Comparison of ENCODE assay signal across 12 cellular contexts in the genomic region with DNA sequence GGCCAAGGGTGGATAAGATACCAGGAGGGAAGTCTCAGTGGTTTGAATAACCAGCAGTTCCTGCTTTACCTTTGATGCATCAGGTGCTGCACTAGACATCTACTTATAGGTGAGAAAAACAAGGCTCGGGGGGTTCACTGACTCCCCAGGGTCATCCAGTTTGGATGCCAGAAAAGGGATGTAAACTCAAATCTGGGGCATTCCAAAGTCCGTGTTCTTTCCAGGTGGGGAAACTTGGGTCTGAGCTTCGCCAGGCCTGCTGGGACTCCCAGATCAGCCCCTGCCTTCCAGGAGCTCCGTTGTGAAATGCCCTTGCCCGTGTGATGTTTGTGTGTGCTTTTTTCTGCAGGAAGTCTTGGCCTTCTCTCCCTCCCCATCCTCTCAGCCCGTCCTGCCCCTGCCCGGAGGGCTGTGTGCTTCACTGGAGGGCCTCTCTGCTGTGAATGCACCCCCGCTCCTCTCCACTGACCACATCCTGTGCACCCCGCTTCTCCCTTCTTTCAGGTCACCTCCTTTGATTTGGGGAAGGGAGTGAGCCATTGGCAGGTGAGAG. TPM values are rescaled to one million over a fixed set of nuclear protein-coding genes. Genes with fewer than 3 reads are reported as not detected.
DNase-seq lines count a peak whose midpoint lies in the region; ATAC-seq, FAIRE-seq and TF ChIP-seq lines count a peak whose summit lies in the region.
"Had no signal": no experiment of that assay in that cellular context is flagged by ENCODE, and none has a peak within 500 bp of the region (broad histone marks: within the 10 kb centered on the region; RNA-seq: fewer than 3 reads in every experiment).

No MANE protein-coding gene starts in this region.

- ATAC-seq in heart right ventricle (no peak), left ventricle myocardium superior (no peak), HG02571 (IDR thresholded peaks at IDR 0.05; ENCODE audit: unreplicated experiment) (no peak)

- H3K27me3 Mint-ChIP-seq in nephron progenitor cell (ENCODE audit: low read depth, poor library complexity) = peaks cover 6% of the 10 kb centered on the region
- H3K27me3 Mint-ChIP-seq in activated T-cell treated with anti-CD3 and anti-CD28 coated beads, Interleukin-2, amount 50 U/mL, for 24 hours = peaks cover 66% of the 10 kb centered on the region
- H3K27me3 Mint-ChIP-seq: type B pancreatic cell had no signal

- peak; percentile 87 for FAIRE-seq in urothelium cell line (lab: Jason Lieb, UNC)
- FAIRE-seq: RCC 7860 had no signal

- H3K4me1 ChIP-seq in heart right ventricle (peaks cover 33 to 92% (median 79%) of the 10 kb centered on the region in 9 donors), esophagus (ENCODE audit: control insufficient read depth in 2 of 2, insufficient read depth in 2 of 2, low read length in 1 of 2) (peaks cover 5 to 24% of the 10 kb centered on the region in 2 donors)

- intact Hi-C loops in heart right ventricle (cut with DNase I) (loop anchor here in 4 of 10 donors (5.0 kb wide), 1 partner anchor 37 kb away; no protein-coding TSS in a partner anchor), left ventricle myocardium superior (cut with micrococcal nuclease) (no loop called here)

- peaks cover 0 to 4% (median 0%) of the 10 kb centered on the region in 11 donors for H3K9me3 ChIP-seq in heart right ventricle
- H3K9me3 ChIP-seq in esophagus (ENCODE audit: control insufficient read depth in 2 of 2, insufficient read depth in 1 of 2, low read depth in 1 of 2, low read length in 1 of 2) = no peaks in the 10 kb centered on the region

- H3K9me3 Mint-ChIP-seq in nephron progenitor cell = peaks cover 11% of the 10 kb centered on the region
- H3K9me3 Mint-ChIP-seq in activated T-cell treated with anti-CD3 and anti-CD28 coated beads, Interleukin-2, amount 50 U/mL, for 24 hours = no peaks in the 10 kb centered on the region
- H3K9me3 Mint-ChIP-seq: type B pancreatic cell had no signal

- H3K4me3 ChIP-seq in heart right ventricle (no peak overlapping the region), esophagus (ENCODE audit: low read depth in 1 of 2, low read length in 2 of 2) (no peak overlapping the region)

- 52 to 67% methylated on average over 9 of the region's 9 CpGs for WGBS in heart right ventricle, 2 donors
- WGBS in esophagus, 2 donors = 41 to 53% methylated on average over 9 of the region's 9 CpGs

- no peak for TF ChIP-seq CTCF in heart right ventricle (IDR thresholded peaks at IDR 0.05)
- no peak for TF ChIP-seq CTCF in nephron progenitor cell (IDR thresholded peaks at IDR 0.05)

- H3K36me3 ChIP-seq in heart right ventricle = no peaks in the 10 kb centered on the region
- peaks cover 0 to 4% of the 10 kb centered on the region in 2 donors for H3K36me3 ChIP-seq in esophagus (ENCODE audit: control insufficient read depth in 2 of 2, insufficient read depth in 2 of 2, low read length in 1 of 2)

- peaks cover 0 to 7% (median 0%) of the 10 kb centered on the region in 7 donors for H3K27me3 ChIP-seq in heart right ventricle
- H3K27me3 ChIP-seq in esophagus (ENCODE audit: control insufficient read depth in 1 of 2, insufficient read depth in 2 of 2, low read length in 2 of 2) = no peaks in the 10 kb centered on the region

- DNase-seq in heart right ventricle (no peak), left ventricle myocardium superior (no peak), nephron progenitor cell (no peak), urothelium cell line (ENCODE audit: low spot score) (no peak), A172 (ENCODE audit: low spot score) (no peak)
- DNase-seq in activated T-cell treated with anti-CD3 and anti-CD28 coated beads, Interleukin-2, amount 50 U/mL, for 24 hours = no peak
- DNase-seq: Calu3, NCI-H1105 had no signal

- peak overlapping the region; percentile 98 for H3K27ac Mint-ChIP-seq in nephron progenitor cell
- no peak overlapping the region for H3K27ac Mint-ChIP-seq in activated T-cell treated with anti-CD3 and anti-CD28 coated beads, Interleukin-2, amount 50 U/mL, for 24 hours
- H3K27ac Mint-ChIP-seq: type B pancreatic cell had no signal

- H3K4me1 Mint-ChIP-seq in nephron progenitor cell = peaks cover 64% of the 10 kb centered on the region
- peaks cover 15% of the 10 kb centered on the region for H3K4me1 Mint-ChIP-seq in activated T-cell treated with anti-CD3 and anti-CD28 coated beads, Interleukin-2, amount 50 U/mL, for 24 hours (ENCODE audit: low read depth)

- no peak overlapping the region for H3K4me3 Mint-ChIP-seq in nephron progenitor cell
- H3K4me3 Mint-ChIP-seq in activated T-cell treated with anti-CD3 and anti-CD28 coated beads, Interleukin-2, amount 50 U/mL, for 24 hours = no peak overlapping the region
- H3K4me3 Mint-ChIP-seq: type B pancreatic cell had no signal

- H3K36me3 Mint-ChIP-seq in nephron progenitor cell (ENCODE audit: low read depth) = peaks cover 22% of the 10 kb centered on the region
- no peaks in the 10 kb centered on the region for H3K36me3 Mint-ChIP-seq in activated T-cell treated with anti-CD3 and anti-CD28 coated beads, Interleukin-2, amount 50 U/mL, for 24 hours (ENCODE audit: low read depth)

- H3K27ac ChIP-seq in heart right ventricle (peak overlapping the region in 9 of 10 donors; percentile 79 to 90 (median 85)), esophagus (ENCODE audit: low read depth in 2 of 2, low read length in 1 of 2) (peak overlapping the region; percentile 61 to 77)

RNA-seq across cellular contexts. Expression of a gene that starts 42.1 kb away (rescaled TPM):
- 100 to 1,000 TPM; 105 to 401 (median 299) TPM for total RNA-seq in heart right ventricle
- polyA plus RNA-seq in heart right ventricle = 10 to 100 TPM; 63.0 to 83.9 TPM
- 159 TPM for total RNA-seq in left ventricle myocardium superior
- 1 to 10 TPM; 8.2 to 9.2 TPM for polyA plus RNA-seq in esophagus
- 7.0 and 10.3 TPM in 2 replicates for total RNA-seq in A172 (2014; rRNA removed; shearing (Covaris generic))
